9 cellular contexts compared by ENCODE assay signal in genomic region chr7:74272305-74273038, GRCh38. TPM values are rescaled to one million over a fixed set of nuclear protein-coding genes. Genes with fewer than 3 reads are reported as not detected.
DNase-seq lines count a peak whose midpoint lies in the region; ATAC-seq and TF ChIP-seq lines count a peak whose summit lies in the region.
"Had no signal": no experiment of that assay in that cellular context is flagged by ENCODE, and none has a peak within 500 bp of the region (broad histone marks: within the 10 kb centered on the region; RNA-seq: fewer than 3 reads in every experiment).

No MANE protein-coding gene starts in this region.

- H3K36me3 Mint-ChIP-seq in activated T-cell treated with anti-CD3 and anti-CD28 coated beads, Interleukin-2, amount 50 U/mL, for 4 hours (ENCODE audit: insufficient read depth): no peaks in the 10 kb centered on the region
- H3K36me3 Mint-ChIP-seq: T-cell had no signal

- H3K36me3 ChIP-seq in neuron (ENCODE audit: insufficient read depth, low read length): no peaks in the 10 kb centered on the region

- H3K9me3 ChIP-seq in neuron (ENCODE audit: low read length): no peaks in the 10 kb centered on the region

- TF ChIP-seq CTCF in fibroblast of pulmonary artery (IDR thresholded peaks at IDR 0.05; ENCODE audit: low read length, missing control alignments): no peak

- no peaks in the 10 kb centered on the region for H3K9me3 Mint-ChIP-seq in activated T-cell treated with anti-CD3 and anti-CD28 coated beads, Interleukin-2, amount 50 U/mL, for 4 hours
- H3K9me3 Mint-ChIP-seq: T-cell had no signal

- peak; percentile 58 for ATAC-seq in GM19372 (IDR thresholded peaks at IDR 0.05; ENCODE audit: low read depth, unreplicated experiment)
- ATAC-seq in HG03378 (IDR thresholded peaks at IDR 0.05; ENCODE audit: unreplicated experiment): peak; percentile 62
- no peak for ATAC-seq in activated T-cell treated with anti-CD3 and anti-CD28 coated beads, Interleukin-2, amount 50 U/mL, for 4 hours
- ATAC-seq: T-cell had no signal

- no peaks in the 10 kb centered on the region for H3K27me3 Mint-ChIP-seq in activated T-cell treated with anti-CD3 and anti-CD28 coated beads, Interleukin-2, amount 50 U/mL, for 4 hours (ENCODE audit: low read depth)

- peaks cover 18% of the 10 kb centered on the region for H3K4me1 ChIP-seq in neuron (ENCODE audit: insufficient read depth, low read length)

- DNase-seq in C1 segment of cervical spinal cord (lab: John Stamatoyannopoulos, UW) (peak in 10 of 14 donors; percentile 16 to 71 (median 51)), SW480 (ENCODE audit: low spot score) (peak; percentile 98), fibroblast of pulmonary artery (ENCODE audit: low read depth) (peak; percentile 98), NCI-H1048 (lab: John Stamatoyannopoulos, UW) (no peak)
- DNase-seq in activated T-cell treated with anti-CD3 and anti-CD28 coated beads, Interleukin-2, amount 50 U/mL, for 4 hours: no peak

- H3K4me1 Mint-ChIP-seq in activated T-cell treated with anti-CD3 and anti-CD28 coated beads, Interleukin-2, amount 50 U/mL, for 4 hours (ENCODE audit: low read depth): peaks cover 9% of the 10 kb centered on the region

- H3K4me3 Mint-ChIP-seq in activated T-cell treated with anti-CD3 and anti-CD28 coated beads, Interleukin-2, amount 50 U/mL, for 4 hours: no peak overlapping the region
- H3K4me3 Mint-ChIP-seq: T-cell had no signal

- no peaks in the 10 kb centered on the region for H3K27me3 ChIP-seq in neuron (ENCODE audit: insufficient read depth, low read length)

- H3K4me3 ChIP-seq in fibroblast of pulmonary artery (replicated peaks; ENCODE audit: low read depth, low read length): no peak overlapping the region
- no peak overlapping the region for H3K4me3 ChIP-seq in neuron (ENCODE audit: low read length)

- peak overlapping the region; percentile 89 for H2AFZ ChIP-seq in neuron (ENCODE audit: low read depth, low read length)

RNA-seq across cellular contexts. Expression of gene CLIP2, which starts 16.7 kb away (rescaled TPM):
- 1 to 10 TPM; 1.2 to 2.5 (median 1.4) TPM for total RNA-seq in activated T-cell treated with anti-CD3 and anti-CD28 coated beads, Interleukin-2, amount 50 U/mL, for 4 hours

RNA-seq across cellular contexts. Expression of gene RFC2, which starts 18.3 kb away (rescaled TPM):
- total RNA-seq in activated T-cell treated with anti-CD3 and anti-CD28 coated beads, Interleukin-2, amount 50 U/mL, for 4 hours: 10 to 100 TPM; 71.4 to 85.2 (median 73.8) TPM

Comparison
In these comparisons a context has a peak if more than half of its experiments do, and no peak if none do; other contexts are left out.
1. DNase-seq: peak in C1 segment of cervical spinal cord (10 of 14), SW480 (single experiment) and fibroblast of pulmonary artery (single experiment); none in NCI-H1048 (single experiment) and activated T-cell treated with anti-CD3 and anti-CD28 coated beads, Interleukin-2, amount 50 U/mL, for 4 hours (single experiment).
2. ATAC-seq: peak in GM19372 (single experiment) and HG03378 (single experiment); none in activated T-cell treated with anti-CD3 and anti-CD28 coated beads, Interleukin-2, amount 50 U/mL, for 4 hours (0 of 2).